In genomic region chr14:21098134-21098891, GRCh38 we compare ENCODE assay signal across 8 cellular contexts. TPM values are rescaled to one million over a fixed set of nuclear protein-coding genes. Genes with fewer than 3 reads are reported as not detected.
DNase-seq lines count a peak whose midpoint lies in the region; ATAC-seq and TF ChIP-seq lines count a peak whose summit lies in the region.

ZNF219 (minus strand) TSS chr14:21098655; CDS start chr14:21093591, 5,064 bp downstream.

- peak within 1 kb of the TSS; percentile 61 to 77 for H3K4me3 ChIP-seq in uterus

- H3K4me1 Mint-ChIP-seq in activated naive CD4-positive, alpha-beta T cell treated with anti-CD3 and anti-CD28 coated beads, Interleukin-2, amount 10 ng/mL, durations not matched to agents 7 days and 5 days = peaks cover 31% of the 10 kb centered on the region
- H3K4me1 Mint-ChIP-seq in natural killer cell = peaks cover 18 to 20% of the 10 kb centered on the region in 2 donors

- no peak for TF ChIP-seq POLR2A in uterus (IDR thresholded peaks at IDR 0.05)

- DNase-seq in activated CD4-positive, CD25-positive, alpha-beta regulatory T cell (lab: John Stamatoyannopoulos, UW) = no peak
- peak; percentile 64 for DNase-seq in NCI-H226
- peak; percentile 56 for DNase-seq in activated naive CD4-positive, alpha-beta T cell treated with anti-CD3 and anti-CD28 coated beads, Interleukin-2, amount 10 ng/mL, durations not matched to agents 7 days and 5 days
- peak; percentile 76 to 86 for DNase-seq in foreskin keratinocyte
- no peak for DNase-seq in natural killer cell
- peak; percentile 66 to 75 for DNase-seq in uterus

- no peaks in the 10 kb centered on the region for H3K36me3 Mint-ChIP-seq in activated naive CD4-positive, alpha-beta T cell treated with anti-CD3 and anti-CD28 coated beads, Interleukin-2, amount 10 ng/mL, durations not matched to agents 7 days and 5 days
- no peaks in the 10 kb centered on the region for H3K36me3 Mint-ChIP-seq in natural killer cell

- no peaks in the 10 kb centered on the region for H3K9me3 Mint-ChIP-seq in activated naive CD4-positive, alpha-beta T cell treated with anti-CD3 and anti-CD28 coated beads, Interleukin-2, amount 10 ng/mL, durations not matched to agents 7 days and 5 days
- H3K9me3 Mint-ChIP-seq in natural killer cell = no peaks in the 10 kb centered on the region

- H3K27ac Mint-ChIP-seq in activated naive CD4-positive, alpha-beta T cell treated with anti-CD3 and anti-CD28 coated beads, Interleukin-2, amount 10 ng/mL, durations not matched to agents 7 days and 5 days = no peak within 1 kb of the TSS
- H3K27ac Mint-ChIP-seq in natural killer cell = peak within 1 kb of the TSS; percentile 76 to 88

- H3K27ac ChIP-seq in foreskin keratinocyte (peak within 1 kb of the TSS; percentile 52), uterus (peak within 1 kb of the TSS; percentile 97)

- TF ChIP-seq CTCF in foreskin keratinocyte (conservative IDR thresholded peaks at IDR 0.05) (no peak), natural killer cell (IDR thresholded peaks at IDR 0.05) (no peak), uterus (IDR thresholded peaks at IDR 0.05) (peak in 1 of 4 experiments; percentile 16)

- peak; percentile 39 to 48 for ATAC-seq in activated CD4-positive, CD25-positive, alpha-beta regulatory T cell treated with anti-CD3 and anti-CD28 coated beads, Interleukin-2, amount 50 U/mL, for 24 hours
- peak; percentile 24 for ATAC-seq in foreskin keratinocyte
- ATAC-seq in natural killer cell = peak; percentile 49 to 68 (median 60)
- ATAC-seq in GM21381 (IDR thresholded peaks at IDR 0.05; ENCODE audit: unreplicated experiment) = no peak

- no peaks in the 10 kb centered on the region for H3K9me3 ChIP-seq in uterus

- H3K36me3 ChIP-seq in uterus = no peaks in the 10 kb centered on the region

- H3K27me3 ChIP-seq in foreskin keratinocyte = no peaks in the 10 kb centered on the region
- H3K27me3 ChIP-seq in uterus = no peaks in the 10 kb centered on the region

- peak within 1 kb of the TSS; percentile 77 for H3K4me3 Mint-ChIP-seq in activated naive CD4-positive, alpha-beta T cell treated with anti-CD3 and anti-CD28 coated beads, Interleukin-2, amount 10 ng/mL, durations not matched to agents 7 days and 5 days
- peak within 1 kb of the TSS; percentile 92 for H3K4me3 Mint-ChIP-seq in natural killer cell

- H3K27me3 Mint-ChIP-seq in activated naive CD4-positive, alpha-beta T cell treated with anti-CD3 and anti-CD28 coated beads, Interleukin-2, amount 10 ng/mL, durations not matched to agents 7 days and 5 days = peaks cover 63% of the 10 kb centered on the region
- H3K27me3 Mint-ChIP-seq in natural killer cell (ENCODE audit: low read depth in 2 of 2) = peaks cover 0 to 4% of the 10 kb centered on the region in 2 donors

- intact Hi-C loops in natural killer cell (cut with micrococcal nuclease) (no loop called here), uterus (cut with DNase I; ENCODE audit: low total_unique reads) (no loop called here)

- CTCF ChIA-PET in activated naive CD4-positive, alpha-beta T cell treated with anti-CD3 and anti-CD28 coated beads, Interleukin-2, amount 10 ng/mL, durations not matched to agents 7 days and 5 days (lab: Charles Lee) = interaction anchor here (1.0 to 7.0 kb wide), 4 partner anchors 5 to 82 kb away, joined by 3 to 167 read pairs (median 53); partner anchors contain the start of gene TMEM253

- H3K4me1 ChIP-seq in foreskin keratinocyte = peaks cover 35% of the 10 kb centered on the region
- H3K4me1 ChIP-seq in uterus = peaks cover 6 to 12% of the 10 kb centered on the region in 2 donors

RNA-seq across cellular contexts. Expression of gene ZNF219, which starts in this region (rescaled TPM):
- total RNA-seq in foreskin keratinocyte (51.9 and 52.0 TPM in 2 replicates), natural killer cell (1 to 10 TPM; 5.6 to 8.4 (median 7.7) TPM), uterus (10 to 100 TPM in 3 of 4 donors, 1 to 10 TPM in 1; 7.4 to 56.8 (median 15.9) TPM)
- 56.9 and 62.5 TPM in 2 replicates for polyA plus RNA-seq in foreskin keratinocyte

Comparison
In these comparisons a context has a peak if more than half of its experiments do, and no peak if none do; other contexts are left out.
1. DNase-seq: peak in NCI-H226 (single experiment), activated naive CD4-positive, alpha-beta T cell treated with anti-CD3 and anti-CD28 coated beads, Interleukin-2, amount 10 ng/mL, durations not matched to agents 7 days and 5 days (single experiment), foreskin keratinocyte (2 of 2) and uterus (2 of 2); none in activated CD4-positive, CD25-positive, alpha-beta regulatory T cell (0 of 4) and natural killer cell (single experiment).